Comparison of ENCODE assay signal across 16 cellular contexts in the genomic region with DNA sequence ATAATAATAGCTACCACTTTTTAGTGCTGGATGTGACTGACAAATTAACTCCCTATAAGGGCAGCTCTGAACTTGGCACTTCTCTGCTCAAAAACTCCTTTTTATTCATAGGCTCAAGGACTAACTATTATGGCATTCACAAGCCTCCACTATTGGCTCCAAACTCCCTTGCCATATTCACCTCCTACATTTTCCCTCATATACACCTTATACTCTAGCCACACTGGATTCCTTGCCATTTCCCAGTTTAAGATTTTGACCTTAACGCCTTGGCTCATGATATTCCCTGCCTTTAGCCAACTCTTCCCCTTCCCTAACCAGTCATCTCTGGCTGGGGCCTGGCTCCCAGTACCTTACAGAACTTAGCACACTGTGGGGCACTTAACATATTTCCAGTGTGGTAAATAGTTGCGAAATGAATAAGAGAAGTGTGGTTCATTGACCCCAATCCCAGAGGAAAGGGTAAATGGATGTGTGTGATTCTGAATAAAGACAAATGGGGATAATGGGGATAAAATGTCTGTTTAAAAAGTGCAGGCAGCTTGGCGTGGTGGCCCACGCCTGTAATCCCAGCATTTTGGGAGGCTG.
"Had no signal": no experiment of that assay in that cellular context is flagged by ENCODE, and none has a peak within 500 bp of the region (broad histone marks: within the 10 kb centered on the region; RNA-seq: fewer than 3 reads in every experiment).

No MANE protein-coding gene starts in this region.

- H3K27ac Mint-ChIP-seq: activated naive CD8-positive, alpha-beta T cell treated with anti-CD3 and anti-CD28 coated beads for 36 hours; neural progenitor cell; stimulated activated effector memory CD8-positive, alpha-beta T cell treated with anti-CD3 and anti-CD28 coated beads, Interleukin-12 subunit alpha, Interleukin-12 subunit beta, amount 100 ng/mL, for 72 hours had no signal

- H3K36me3 Mint-ChIP-seq: activated naive CD8-positive, alpha-beta T cell treated with anti-CD3 and anti-CD28 coated beads for 36 hours; neural progenitor cell had no signal

- H3K9me3 ChIP-seq: breast epithelium, pancreas, thoracic aorta had no signal

- DNase-seq: activated CD4-positive, alpha-beta T cell treated with anti-CD3 and anti-CD28 coated beads, Interleukin-2, amount 50 U/mL, for 48 hours; activated effector memory CD4-positive, alpha-beta T cell treated with Interleukin-2 at 50 U/mL for 16 hours; activated naive CD8-positive, alpha-beta T cell treated with anti-CD3 and anti-CD28 coated beads for 36 hours; activated T-cell treated with anti-CD3 and anti-CD28 coated beads, Interleukin-2, amount 50 U/mL, for 1 hour; anterior cingulate cortex; dermis blood vessel endothelial cell; head of caudate nucleus; kidney glomerular epithelial cell; midbrain; pancreas; T-helper 9 cell had no signal

- H3K27me3 ChIP-seq: breast epithelium, neural progenitor cell, pancreas had no signal

- H3K4me3 Mint-ChIP-seq: activated naive CD8-positive, alpha-beta T cell treated with anti-CD3 and anti-CD28 coated beads for 36 hours; neural progenitor cell; stimulated activated effector memory CD8-positive, alpha-beta T cell treated with anti-CD3 and anti-CD28 coated beads, Interleukin-12 subunit alpha, Interleukin-12 subunit beta, amount 100 ng/mL, for 72 hours had no signal

- H3K27me3 Mint-ChIP-seq: activated naive CD8-positive, alpha-beta T cell treated with anti-CD3 and anti-CD28 coated beads for 36 hours had no signal

- H3K4me1 ChIP-seq: breast epithelium had no signal

- ATAC-seq: pancreas had no signal

- H3K4me3 ChIP-seq: breast epithelium, neural progenitor cell, pancreas, thoracic aorta had no signal

- H3K27ac ChIP-seq: breast epithelium, epithelial cell of prostate, neural progenitor cell, pancreas, thoracic aorta had no signal

- H3K9me3 Mint-ChIP-seq: activated naive CD8-positive, alpha-beta T cell treated with anti-CD3 and anti-CD28 coated beads for 36 hours; neural progenitor cell; stimulated activated effector memory CD8-positive, alpha-beta T cell treated with anti-CD3 and anti-CD28 coated beads, Interleukin-12 subunit alpha, Interleukin-12 subunit beta, amount 100 ng/mL, for 72 hours had no signal

- H3K36me3 ChIP-seq: breast epithelium, neural progenitor cell, pancreas, thoracic aorta had no signal
